ENCODE assay signal across 17 cellular contexts in the genomic region with DNA sequence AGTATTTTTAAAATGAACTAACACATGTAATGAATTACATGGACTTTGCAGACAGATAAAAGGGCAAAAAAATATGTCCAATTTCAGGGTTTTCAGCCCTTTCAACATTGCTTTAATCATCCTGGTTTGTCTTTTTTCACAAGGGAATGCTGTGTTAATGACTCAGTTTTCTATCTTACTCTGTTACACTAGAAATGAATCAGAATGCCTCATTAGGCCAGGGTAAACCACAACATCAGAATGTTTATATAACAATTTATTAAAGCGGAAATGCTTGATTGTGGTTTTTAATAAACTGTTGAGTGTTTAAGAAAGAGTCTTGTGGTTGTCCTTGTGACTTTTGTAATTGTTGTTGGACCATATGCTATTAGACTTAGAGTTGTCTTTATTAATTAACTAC. TPM values are rescaled to one million over a fixed set of nuclear protein-coding genes. Genes with fewer than 3 reads are reported as not detected.
A peak's percentile ranks its signal among the peaks of the same experiment; 100 is the strongest.
DNase-seq lines count a peak whose midpoint lies in the region; FAIRE-seq and TF ChIP-seq lines count a peak whose summit lies in the region.
"Had no signal": no experiment of that assay in that cellular context is flagged by ENCODE, and none has a peak within 500 bp of the region (broad histone marks: within the 10 kb centered on the region; RNA-seq: fewer than 3 reads in every experiment).

No MANE protein-coding gene starts in this region.

- H3K27me3 ChIP-seq in bronchial epithelial cell (ENCODE audit: control insufficient read depth, insufficient read depth, low read length) (no peaks in the 10 kb centered on the region), stomach (no peaks in the 10 kb centered on the region), A673 (replicated peaks; ENCODE audit: insufficient read depth, low read depth, low read length, poor library complexity) (no peaks in the 10 kb centered on the region)
- H3K27me3 ChIP-seq: body of pancreas, tibial nerve had no signal

- no peaks in the 10 kb centered on the region for H3K4me1 ChIP-seq in stomach
- H3K4me1 ChIP-seq in A673 (ENCODE audit: insufficient read depth, low read length, poor library complexity, severe bottlenecking): peaks cover under 1% of the 10 kb centered on the region
- H3K4me1 ChIP-seq: body of pancreas, tibial nerve had no signal

- CTCF ChIA-PET in A673 (lab: Charles Lee): no interaction called here

- FAIRE-seq in bronchial epithelial cell (lab: Jason Lieb, UNC): no peak

- H3K4me3 ChIP-seq in AG09309 (ENCODE audit: control insufficient read depth, low read depth, low read length): no peak overlapping the region
- H3K4me3 ChIP-seq in bronchial epithelial cell (ENCODE audit: low read depth, low read length): no peak overlapping the region
- no peak overlapping the region for H3K4me3 ChIP-seq in stomach
- no peak overlapping the region for H3K4me3 ChIP-seq in A673 (ENCODE audit: low read depth, low read length, poor library complexity, severe bottlenecking)
- H3K4me3 ChIP-seq: body of pancreas, tibial nerve had no signal

- BruUV-seq in A673 (replicated peaks; lab: Mats Ljungman, UMichigan): no TSS peak

- WGBS in stomach, 5 donors: 75 to 91% (median 76%) methylated on average over 1 of the region's 1 CpG

- DNase-seq in AG09309 (ENCODE audit: low read depth): peak; percentile 88
- peak; percentile 90 for DNase-seq in LHCN-M2 (ENCODE audit: low read depth)
- peak; percentile 93 for DNase-seq in bronchial epithelial cell (ENCODE audit: low read depth)
- peak; percentile 87 for DNase-seq in iris pigment epithelial cell (ENCODE audit: low read depth)
- no peak for DNase-seq in NCI-H526 treated with DMSO at 0.1 percent for 48 hours (lab: John Stamatoyannopoulos, UW)
- no peak for DNase-seq in 8988T
- no peak for DNase-seq in stomach
- DNase-seq in A673 (ENCODE audit: low spot score): no peak
- DNase-seq: activated CD4-positive, alpha-beta T cell treated with anti-CD3 and anti-CD28 coated beads, Interleukin-2, amount 50 U/mL, for 48 hours; body of pancreas; DMS79 treated with DMSO at 0.1 percent for 48 hours; midbrain; NCI-H1694; Right ventricle myocardium superior; T1000 had no signal

- TF ChIP-seq CTCF in AG09309 (IDR thresholded peaks at IDR 0.05; ENCODE audit: control insufficient read depth, insufficient read depth, low read depth, low read length, missing control alignments) (no peak), bronchial epithelial cell (IDR thresholded peaks at IDR 0.05; ENCODE audit: insufficient read depth, low read length, severe bottlenecking) (no peak), stomach (IDR thresholded peaks at IDR 0.05) (no peak), A673 (conservative IDR thresholded peaks at IDR 0.05; ENCODE audit: low read depth, low read length) (no peak)

- intact Hi-C loops in stomach (cut with DNase I; ENCODE audit: low total_unique reads): no loop called here
- intact Hi-C loops in A673 (cut with micrococcal nuclease; ENCODE audit: unreplicated experiment): no loop called here

- no peak for TF ChIP-seq EP300 in stomach (IDR thresholded peaks at IDR 0.05)

- H3K36me3 ChIP-seq in bronchial epithelial cell (ENCODE audit: control insufficient read depth, insufficient read depth, low read length) (no peaks in the 10 kb centered on the region), stomach (peaks cover 15 to 98% (median 94%) of the 10 kb centered on the region in 4 donors), A673 (ENCODE audit: insufficient read depth, low read length, poor library complexity, severe bottlenecking) (peaks cover 47% of the 10 kb centered on the region)

- no peak overlapping the region for H3K27ac ChIP-seq in stomach
- H3K27ac ChIP-seq in A673 (ENCODE audit: low read depth, low read length, poor library complexity, severe bottlenecking): no peak overlapping the region
- H3K27ac ChIP-seq: body of pancreas, KMS-11, tibial nerve had no signal

- H3K9me3 ChIP-seq in stomach (no peaks in the 10 kb centered on the region), A673 (ENCODE audit: low read depth, low read length, poor library complexity, severe bottlenecking) (no peaks in the 10 kb centered on the region)
- H3K9me3 ChIP-seq: body of pancreas, tibial nerve had no signal

- no peak for TF ChIP-seq POLR2A in stomach (IDR thresholded peaks at IDR 0.05)

- POLR2A ChIA-PET in A673 (lab: Charles Lee; ENCODE audit: low non-redundant PET): no interaction called here

RNA-seq across cellular contexts. Expression of a gene that starts 13.5 kb away (rescaled TPM):
- total RNA-seq in LHCN-M2 (2014; rRNA removed) (9.8 and 14.0 TPM in 2 replicates), bronchial epithelial cell (6.1 and 7.6 TPM in 2 replicates), stomach (100 to 1,000 TPM in 1 of 5 donors, 10 to 100 TPM in 2, 1 to 10 TPM in 2; 5.5 to 148 (median 11.9) TPM), A673 (2021) (10.9 and 13.6 TPM in 2 replicates)
- polyA plus RNA-seq in LHCN-M2 (2012): 3.4 TPM
- 1 to 10 TPM; 3.5 to 7.5 (median 4.0) TPM for polyA plus RNA-seq in stomach

Comparison
In these comparisons a context has a peak if more than half of its experiments do, and no peak if none do; other contexts are left out.
1. DNase-seq: peak in AG09309 (single experiment), LHCN-M2 (single experiment), bronchial epithelial cell (single experiment) and iris pigment epithelial cell (single experiment); none in NCI-H526 treated with DMSO at 0.1 percent for 48 hours (single experiment), 8988T (single experiment), stomach (single experiment) and A673 (single experiment).